ENCODE assay signal across 10 cellular contexts in genomic region chr10:26367771-26368170, GRCh38.
A peak's percentile ranks its signal among the peaks of the same experiment; 100 is the strongest.
DNase-seq lines count a peak whose midpoint lies in the region; ATAC-seq and TF ChIP-seq lines count a peak whose summit lies in the region.
"Had no signal": no experiment of that assay in that cellular context is flagged by ENCODE, and none has a peak within 500 bp of the region (broad histone marks: within the 10 kb centered on the region; RNA-seq: fewer than 3 reads in every experiment).

No MANE protein-coding gene starts in this region.

- TF ChIP-seq CTCF in RWPE1 (conservative IDR thresholded peaks at IDR 0.05; ENCODE audit: low read depth) (no peak), endodermal cell (conservative IDR thresholded peaks at IDR 0.05) (no peak)

- intact Hi-C loops in cardiac septum (cut with DNase I): no loop called here

- no peak for ATAC-seq in GM18867 (IDR thresholded peaks at IDR 0.05; ENCODE audit: unreplicated experiment)
- ATAC-seq: Panc1 had no signal

- 5% methylated on average over 2 of the region's 3 CpGs; no CpG with 5 or more reads in 1 of the 2 experiments for WGBS in endodermal cell (ENCODE audit: insufficient coverage in 1 of 2, insufficient read length in 1 of 2), 2 experiments

- no peak overlapping the region for H3K4me3 Mint-ChIP-seq in endodermal cell

- H3K27me3 Mint-ChIP-seq in endodermal cell (ENCODE audit: insufficient read depth): peaks cover 10% of the 10 kb centered on the region

- H3K4me1 ChIP-seq in endodermal cell (ENCODE audit: control insufficient read depth, insufficient read depth, low read length): no peaks in the 10 kb centered on the region

- H3K9me3 ChIP-seq in endodermal cell (ENCODE audit: control insufficient read depth, low read length): no peaks in the 10 kb centered on the region

- H3K4me1 Mint-ChIP-seq in endodermal cell: no peaks in the 10 kb centered on the region

- H3K36me3 ChIP-seq in endodermal cell (ENCODE audit: control insufficient read depth, insufficient read depth, low read length): no peaks in the 10 kb centered on the region

- H3K27ac Mint-ChIP-seq in endodermal cell: no peak overlapping the region

- H3K9ac ChIP-seq in endodermal cell (ENCODE audit: extremely low read depth, low read length, poor library complexity, severe bottlenecking): no peak overlapping the region

- DNase-seq in DMS 273 (lab: John Stamatoyannopoulos, UW; ENCODE audit: unreplicated experiment): peak; percentile 17
- no peak for DNase-seq in DMS 273 treated with DMSO at 0.1 percent for 48 hours (lab: John Stamatoyannopoulos, UW)
- peak; percentile 59 for DNase-seq in RWPE1 (ENCODE audit: low spot score)
- peak; percentile 92 for DNase-seq in endodermal cell
- peak; percentile 44 to 51 for DNase-seq in stimulated activated CD4-positive, alpha-beta T cell treated with anti-CD3 and anti-CD28 coated beads, Interleukin-2, amount 100 ng/mL, for 24 hours
- DNase-seq in NCI-H2171 treated with DMSO at 0.1 percent for 48 hours (lab: John Stamatoyannopoulos, UW): no peak
- DNase-seq in cardiac septum (ENCODE audit: low spot score): no peak

- H3K36me3 Mint-ChIP-seq in endodermal cell (ENCODE audit: low read depth): no peaks in the 10 kb centered on the region

- H3K27ac ChIP-seq in RWPE1 (no peak overlapping the region), endodermal cell (ENCODE audit: low read depth, low read length) (no peak overlapping the region)
- H3K27ac ChIP-seq: 22Rv1 had no signal

- H3K9me3 Mint-ChIP-seq in endodermal cell: peaks cover 7% of the 10 kb centered on the region

- POLR2A ChIA-PET in RWPE1 (lab: Yijun Ruan, JAX; ENCODE audit: low non-redundant PET): no interaction called here

- peaks cover 23% of the 10 kb centered on the region for H3K27me3 ChIP-seq in endodermal cell (ENCODE audit: control insufficient read depth, insufficient read depth, low read length, poor library complexity, severe bottlenecking)

- H3K4me3 ChIP-seq in endodermal cell (ENCODE audit: low read length): no peak overlapping the region

- CTCF ChIA-PET in RWPE1 (lab: Yijun Ruan, JAX): no interaction called here

Comparison
In these comparisons a context has a peak if more than half of its experiments do, and no peak if none do; other contexts are left out.
1. DNase-seq: peak in DMS 273 (single experiment), RWPE1 (single experiment), endodermal cell (single experiment) and stimulated activated CD4-positive, alpha-beta T cell treated with anti-CD3 and anti-CD28 coated beads, Interleukin-2, amount 100 ng/mL, for 24 hours (2 of 2); none in DMS 273 treated with DMSO at 0.1 percent for 48 hours (single experiment), NCI-H2171 treated with DMSO at 0.1 percent for 48 hours (single experiment) and cardiac septum (single experiment).